Comparison of ENCODE assay signal across 8 cellular contexts in genomic region chr16:2777231-2777902, GRCh38. TPM values are rescaled to one million over a fixed set of nuclear protein-coding genes. Genes with fewer than 3 reads are reported as not detected.
DNase-seq lines count a peak whose midpoint lies in the region; ATAC-seq and TF ChIP-seq lines count a peak whose summit lies in the region.

TSS of gene ELOB (minus strand) at chr16:2777280. CDS start at chr16:2777239, 41 bp downstream.

- no peak for TF ChIP-seq CTCF in AG10803 (conservative IDR thresholded peaks at IDR 0.05; ENCODE audit: low read length)
- no peak for TF ChIP-seq CTCF in liver (IDR thresholded peaks at IDR 0.05; ENCODE audit: low read depth, low read length, missing input control)

- in situ Hi-C loops in GM18951 (cut with MboI; ENCODE audit: low sequenced_read_pairs, unreplicated experiment), result no loop called here

- peaks cover 10 to 24% (median 18%) of the 10 kb centered on the region in 4 donors for H3K4me1 ChIP-seq in liver (ENCODE audit: control insufficient read depth in 4 of 4, insufficient read depth in 4 of 4, low read length in 3 of 4)

- DNase-seq in AG10803 (ENCODE audit: low read depth), result peak; percentile 78
- DNase-seq in NCI-H526 (lab: John Stamatoyannopoulos, UW), result peak; percentile 30 to 85
- peak; percentile 83 to 85 for DNase-seq in activated CD4-positive, alpha-beta T cell treated with anti-CD3 and anti-CD28 coated beads, Interleukin-2, amount 50 U/mL, for 4 hours
- peak; percentile 89 for DNase-seq in dermis blood vessel endothelial cell
- DNase-seq in stimulated activated CD4-positive, alpha-beta T cell treated with anti-CD3 and anti-CD28 coated beads, Interleukin-4, amount 100 ng/mL, for 1 hour, result peak; percentile 92

- H3K4me3 ChIP-seq in AG10803 (ENCODE audit: low read length) (peak within 1 kb of the TSS; percentile 94), liver (ENCODE audit: low read depth in 1 of 3, low read length in 3 of 3) (peak within 1 kb of the TSS; percentile 90 to 95 (median 93))

- peak; percentile 86 for TF ChIP-seq POLR2A in GM18951 (IDR thresholded peaks at IDR 0.05; ENCODE audit: extremely low read depth, insufficient read depth, insufficient read length)

- H3K36me3 ChIP-seq in liver (ENCODE audit: control insufficient read depth in 4 of 4, insufficient read depth in 3 of 4, low read depth in 1 of 4, low read length in 3 of 4), result peaks cover 2 to 18% (median 5%) of the 10 kb centered on the region in 4 donors

- peak; percentile 89 for ATAC-seq in HG03280 (IDR thresholded peaks at IDR 0.05; ENCODE audit: unreplicated experiment)

- no peak for TF ChIP-seq RAD21 in liver (IDR thresholded peaks at IDR 0.05)

- H3K9ac ChIP-seq in liver (ENCODE audit: low read depth in 1 of 2, low read length in 2 of 2), result peak within 1 kb of the TSS; percentile 86 to 89

- no peaks in the 10 kb centered on the region for H3K9me3 ChIP-seq in liver (ENCODE audit: control insufficient read depth in 4 of 4, low read length in 3 of 4)

- WGBS in liver, result under 1% methylated on average over 70 of the region's 70 CpGs

- peak within 1 kb of the TSS; percentile 91 to 99 for H3K27ac ChIP-seq in liver (ENCODE audit: low read depth in 1 of 2, low read length in 2 of 2)

- no peaks in the 10 kb centered on the region for H3K27me3 ChIP-seq in liver (ENCODE audit: control insufficient read depth in 4 of 4, insufficient read depth in 4 of 4, low read length in 3 of 4)

TF ChIP-seq in liver, 16 proteins besides CTCF, POLR2A, EP300 and RAD21:
- TF ChIP-seq NR2F2 (IDR thresholded peaks at IDR 0.05) (peak; percentile 30), HNF4G (IDR thresholded peaks at IDR 0.05) (no peak), ZBTB33 (IDR thresholded peaks at IDR 0.05) (no peak), YY1 (IDR thresholded peaks at IDR 0.05) (peak; percentile 98)
- TF ChIP-seq, protein P1, sequence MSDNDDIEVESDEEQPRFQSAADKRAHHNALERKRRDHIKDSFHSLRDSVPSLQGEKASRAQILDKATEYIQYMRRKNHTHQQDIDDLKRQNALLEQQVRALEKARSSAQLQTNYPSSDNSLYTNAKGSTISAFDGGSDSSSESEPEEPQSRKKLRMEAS (IDR thresholded peaks at IDR 0.05), result no peak

RNA-seq across cellular contexts. Expression of gene ELOB, which starts in this region (rescaled TPM):
- total RNA-seq in dermis blood vessel endothelial cell (132 and 314 TPM in 2 replicates), liver (100 to 1,000 TPM; 114 to 395 TPM)
- polyA plus RNA-seq in liver, result 100 to 1,000 TPM; 252 to 374 TPM

Comparison
In these comparisons a context has a peak if more than half of its experiments do, and no peak if none do; other contexts are left out.
1. Peak in every context shown above with its lines: DNase-seq, ATAC-seq, H3K4me3 ChIP-seq and H3K27ac ChIP-seq.